1 cellular context compared by ENCODE assay signal in genomic region chr6:125220712-125221111, GRCh38.
TF ChIP-seq lines count a peak whose summit lies in the region.

No MANE protein-coding gene starts in this region.

TF ChIP-seq in IMR-90, 13 proteins besides CTCF, POLR2A, EP300 and RAD21:
- TF ChIP-seq USF2 (IDR thresholded peaks at IDR 0.05; ENCODE audit: low read depth, low read length) (no peak), RCOR1 (IDR thresholded peaks at IDR 0.05; ENCODE audit: insufficient replicate concordance, low read length) (no peak), FOS (IDR thresholded peaks at IDR 0.05; ENCODE audit: low read depth, low read length) (no peak), CEBPB (IDR thresholded peaks at IDR 0.05; ENCODE audit: low read depth, low read length) (no peak), RFX5 (IDR thresholded peaks at IDR 0.05; ENCODE audit: low read depth, low read length) (no peak), MAZ (IDR thresholded peaks at IDR 0.05; ENCODE audit: borderline replicate concordance, low read depth, low read length) (no peak), BHLHE40 (IDR thresholded peaks at IDR 0.05; ENCODE audit: low read depth, low read length) (no peak), MXI1 (IDR thresholded peaks at IDR 0.05; ENCODE audit: borderline replicate concordance, low read depth, low read length) (no peak), CHD1 (IDR thresholded peaks at IDR 0.05; ENCODE audit: low read depth, low read length) (no peak)
